Comparison of ENCODE assay signal across 1 cellular context in genomic region chr1:47582891-47583608, GRCh38.
A peak's percentile ranks its signal among the peaks of the same experiment; 100 is the strongest.
TF ChIP-seq lines count a peak whose summit lies in the region.

No MANE protein-coding gene starts in this region.

TF ChIP-seq in K562, 482 proteins besides CTCF, POLR2A, EP300 and RAD21:
- no peak for TF ChIP-seq FOXP4 (CRISPR knock-in tag; IDR thresholded peaks at IDR 0.05; ENCODE audit: borderline replicate concordance)
- TF ChIP-seq CEBPB (tag; IDR thresholded peaks at IDR 0.05): no peak
- no peak for TF ChIP-seq FIP1L1 (IDR thresholded peaks at IDR 0.05; ENCODE audit: low read depth, low read length, poor library complexity, severe bottlenecking)
- TF ChIP-seq ZNF324 (CRISPR knock-in tag; IDR thresholded peaks at IDR 0.05): no peak
- TF ChIP-seq MEIS2 (IDR thresholded peaks at IDR 0.05; ENCODE audit: partially characterized antibody): no peak
- TF ChIP-seq PCBP1 (IDR thresholded peaks at IDR 0.05; ENCODE audit: low read depth, low read length, poor library complexity, severe bottlenecking): no peak
- no peak for TF ChIP-seq ZBTB2 (IDR thresholded peaks at IDR 0.05)
- TF ChIP-seq HCFC1 (IDR thresholded peaks at IDR 0.05; ENCODE audit: low read depth, low read length): no peak
- TF ChIP-seq ATF3 (IDR thresholded peaks at IDR 0.05): peak; percentile 17; the same call in 1 of the 2 replicates
- TF ChIP-seq ATF3 (CRISPR knock-in tag; conservative IDR thresholded peaks at IDR 0.05): no peak
